8 cellular contexts compared by ENCODE assay signal in the genomic region with DNA sequence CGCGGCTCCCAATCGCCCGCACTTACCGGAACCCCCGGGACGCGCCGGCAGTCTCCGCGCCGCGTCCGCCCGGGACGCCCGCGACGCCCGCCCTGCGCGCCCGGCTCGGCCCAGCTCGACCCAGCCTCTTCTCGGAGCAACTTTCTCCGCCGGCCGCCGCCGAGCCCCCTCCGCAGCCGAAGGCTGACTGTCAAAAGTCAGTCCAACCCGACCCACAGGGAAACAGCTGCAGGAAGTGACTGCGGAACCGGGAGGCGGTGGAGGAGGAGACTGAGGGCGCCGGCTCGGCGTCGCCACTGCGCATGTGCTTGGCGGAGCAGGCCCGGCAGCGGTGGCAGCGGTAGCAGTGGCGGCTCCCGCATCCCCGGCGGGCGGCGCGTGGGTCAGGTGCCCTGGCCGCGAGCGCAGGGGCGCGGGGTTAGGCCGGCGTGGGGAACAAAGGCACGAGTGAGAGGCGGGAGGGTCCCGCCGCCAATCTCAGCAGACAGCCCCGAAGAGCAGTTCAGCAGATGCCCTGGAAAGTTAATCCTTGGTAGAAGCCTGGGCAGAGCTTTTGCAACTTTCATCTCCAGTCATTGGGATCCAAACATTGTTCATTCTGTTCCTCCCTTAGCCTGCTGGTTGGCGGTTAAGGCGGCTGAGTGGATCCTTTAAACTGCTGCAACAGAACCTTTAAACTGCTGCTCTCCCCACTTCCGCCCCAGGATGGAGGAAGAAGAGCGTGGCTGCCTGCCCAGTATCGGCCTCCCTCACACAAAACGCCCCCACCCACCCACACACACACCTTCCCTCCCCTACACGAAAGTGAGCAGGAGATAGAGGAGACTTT. TPM values are rescaled to one million over a fixed set of nuclear protein-coding genes. Genes with fewer than 3 reads are reported as not detected.
A peak's percentile ranks its signal among the peaks of the same experiment; 100 is the strongest.
DNase-seq lines count a peak whose midpoint lies in the region; ATAC-seq and TF ChIP-seq lines count a peak whose summit lies in the region.

TSS of gene ZMAT3 (minus strand) at position 241 of the 829 bp plus-strand sequence. CDS start 4,057 bp downstream, outside the sequence.

- ATAC-seq in GM21528 (IDR thresholded peaks at IDR 0.05; ENCODE audit: low FRiP score, unreplicated experiment) (peak; percentile 71), IMR-90 (ENCODE audit: low read depth) (peak; percentile 95), esophagus mucosa (peak; percentile 97)

- peak within 1 kb of the TSS; percentile 80 to 86 for H4K8ac ChIP-seq in IMR-90 (ENCODE audit: low read depth in 2 of 2, low read length in 2 of 2)

- peaks cover 7% of the 10 kb centered on the region; the same call in 1 of the 2 replicates for H3K36me3 ChIP-seq in IMR-90 (ENCODE audit: control insufficient read depth, insufficient read depth, low read length)

- no peaks in the 10 kb centered on the region for H3K27me3 ChIP-seq in IMR-90 (ENCODE audit: control insufficient read depth, insufficient read depth, low read length)

- in situ Hi-C loops in IMR-90 (cut with MboI; ENCODE audit: low sequenced_read_pairs), result no loop called here

- intact Hi-C loops in IMR-90 (cut with micrococcal nuclease), result loop anchor here (1.0 to 5.0 kb wide), 2 partner anchors 54 to 77 kb away; partner anchors contain the start of gene PIK3CA

- peak within 1 kb of the TSS; percentile 94 for H2AK9ac ChIP-seq in IMR-90 (replicated peaks; ENCODE audit: low read depth, low read length, poor library complexity)

- peak within 1 kb of the TSS; percentile 100 for H3K23ac ChIP-seq in IMR-90 (ENCODE audit: low read depth, low read length)

- H3K9ac ChIP-seq in IMR-90 (ENCODE audit: low read depth, low read length), result peak within 1 kb of the TSS; percentile 84

- H4K20me1 ChIP-seq in IMR-90 (ENCODE audit: insufficient read depth, low read length), result peaks cover 7% of the 10 kb centered on the region; the same call in 1 of the 2 replicates

- DNase-seq in DMS 273 treated with DMSO at 0.1 percent for 48 hours (lab: John Stamatoyannopoulos, UW) (peak; percentile 51), IMR-90 (peak; percentile 82), OCI-M1 (lab: John Stamatoyannopoulos, UW) (peak; percentile 77), myocyte (ENCODE audit: low read depth) (peak; percentile 95)
- DNase-seq in activated T-cell treated with anti-CD3 and anti-CD28 coated beads, Interleukin-2, amount 50 U/mL, for 1 hour, result peak; percentile 85
- DNase-seq in stimulated activated CD8-positive, alpha-beta memory T cell treated with anti-CD3 and anti-CD28 coated beads, Interleukin-7, amount 100 ng/mL, for 48 hours (ENCODE audit: extremely low read depth in 1 of 2, low read depth in 1 of 2), result peak; percentile 66 to 76

- peak; percentile 75 for TF ChIP-seq POLR2A in IMR-90 (IDR thresholded peaks at IDR 0.05; ENCODE audit: low read depth, low read length)

- peak within 1 kb of the TSS; percentile 87 for H3K4me2 ChIP-seq in IMR-90 (ENCODE audit: low read depth, low read length)

- peak within 1 kb of the TSS; percentile 50; the same call in 2 of the 3 replicates for H2BK15ac ChIP-seq in IMR-90 (ENCODE audit: low read depth, low read length)

- peak within 1 kb of the TSS; percentile 86 for H3K56ac ChIP-seq in IMR-90 (ENCODE audit: extremely low read depth, insufficient read depth, low read length)

- POLR2A ChIA-PET in IMR-90 (lab: Charles Lee; ENCODE audit: unreplicated experiment), result interaction anchor here (0.6 to 1.4 kb wide), 2 partner anchors 10 to 11 kb away, joined by 3 to 4 read pairs; no protein-coding TSS in a partner anchor

- H3K9me1 ChIP-seq in IMR-90 (ENCODE audit: insufficient read depth, low read length), result peaks cover 12% of the 10 kb centered on the region

- TF ChIP-seq RAD21 in IMR-90 (IDR thresholded peaks at IDR 0.05; ENCODE audit: low read length), result peak; percentile 8; the same call in 1 of the 2 replicates

- TF ChIP-seq CTCF in IMR-90 (conservative IDR thresholded peaks at IDR 0.05; ENCODE audit: low read depth, low read length), result no peak

- dilution Hi-C loops in IMR-90 (cut with HindIII; ENCODE audit: low sequenced_read_pairs, unreplicated experiment), result no loop called here

- H3K4me3 ChIP-seq in IMR-90 (ENCODE audit: insufficient read depth, low read depth, low read length), result peak within 1 kb of the TSS; percentile 90

- no TSS peak for BruUV-seq in IMR-90 (replicated peaks; lab: Mats Ljungman, UMichigan)

- CTCF ChIA-PET in IMR-90 (lab: Yijun Ruan, JAX), result interaction anchor here (1.6 kb wide), 1 partner anchor 56 kb away, joined by 7 read pairs; no protein-coding TSS in a partner anchor

- WGBS in IMR-90 (ENCODE audit: extremely low coverage in 2 of 2, insufficient read length in 1 of 2), 2 experiments, result 1% methylated on average over 27 of the region's 73 CpGs; no CpG with 5 or more reads in 1 of the 2 experiments

- peak within 1 kb of the TSS; percentile 96 for H3K27ac ChIP-seq in IMR-90 (ENCODE audit: insufficient read depth, low read length)

- peak within 1 kb of the TSS; percentile 74 for H3K18ac ChIP-seq in IMR-90 (ENCODE audit: low read depth, low read length)

- H3K4ac ChIP-seq in IMR-90 (ENCODE audit: low read depth, low read length), result peak within 1 kb of the TSS; percentile 90

- peaks cover 9 to 34% of the 10 kb centered on the region in 2 experiments for H3K79me1 ChIP-seq in IMR-90 (ENCODE audit: low read depth in 1 of 2, low read length in 2 of 2)

- H3K14ac ChIP-seq in IMR-90 (replicated peaks; ENCODE audit: low read depth, low read length), result peak within 1 kb of the TSS; percentile 98

- peak within 1 kb of the TSS; percentile 92 for H2AFZ ChIP-seq in IMR-90 (replicated peaks; ENCODE audit: low read length, poor library complexity)

- H4K5ac ChIP-seq in IMR-90 (ENCODE audit: low read depth, low read length), result peak within 1 kb of the TSS; percentile 75

- H2BK5ac ChIP-seq in IMR-90 (ENCODE audit: low read depth, low read length, poor library complexity, severe bottlenecking), result peak within 1 kb of the TSS; percentile 99

- peaks cover 9% of the 10 kb centered on the region for H3K4me1 ChIP-seq in IMR-90 (ENCODE audit: control insufficient read depth, insufficient read depth, low read length)

- peak within 1 kb of the TSS; percentile 64 for H4K91ac ChIP-seq in IMR-90 (ENCODE audit: insufficient read depth, low read depth, low read length)

- peak within 1 kb of the TSS; percentile 82 for H2BK120ac ChIP-seq in IMR-90 (ENCODE audit: low read depth, low read length)

- no peaks in the 10 kb centered on the region for H3K9me3 ChIP-seq in IMR-90 (ENCODE audit: control insufficient read depth, insufficient read depth, low read length)

- H2BK20ac ChIP-seq in IMR-90 (ENCODE audit: low read depth, low read length), result peak within 1 kb of the TSS; percentile 70; the same call in 1 of the 2 replicates

- H2AK5ac ChIP-seq in IMR-90 (ENCODE audit: low read depth, low read length), result peak within 1 kb of the TSS; percentile 95

TF ChIP-seq in IMR-90, 13 proteins besides CTCF, POLR2A, EP300 and RAD21:
- TF ChIP-seq NFE2L2 (IDR thresholded peaks at IDR 0.05; ENCODE audit: low read depth, low read length) (no peak), MXI1 (IDR thresholded peaks at IDR 0.05; ENCODE audit: borderline replicate concordance, low read depth, low read length) (peak; percentile 6; the same call in 1 of the 2 replicates), USF2 (IDR thresholded peaks at IDR 0.05; ENCODE audit: low read depth, low read length) (peak; percentile 47; the same call in 1 of the 2 replicates)

RNA-seq across cellular contexts. Expression of gene ZMAT3, which starts in this region (rescaled TPM):
- total RNA-seq in IMR-90 (2012; rRNA removed) (11.7 and 21.7 TPM in 2 replicates), esophagus mucosa (7.2 TPM), myocyte (57.7 and 86.1 TPM in 2 replicates)
- polyA plus RNA-seq in IMR-90 (2012; rRNA removed), result 14.1 and 14.3 TPM in 2 replicates
- polyA plus RNA-seq in IMR-90 (2012; cell fraction: cytosol; rRNA removed), result 6.1 and 7.0 TPM in 2 replicates
- 6.0 and 10.6 TPM in 2 replicates for polyA plus RNA-seq in IMR-90 (2012; cell fraction: nucleus; rRNA removed; ENCODE audit: low replicate concordance)
- polyA plus RNA-seq in myocyte (2012), result 51.7 TPM

Comparison
In these comparisons a context has a peak if more than half of its experiments do, and no peak if none do; other contexts are left out.
1. Peak in every context shown above with its lines: DNase-seq, ATAC-seq, H3K4me3 ChIP-seq and H3K27ac ChIP-seq.